In genomic region chr16:84647830-84648594, GRCh38 we compare ENCODE assay signal across 8 cellular contexts. TPM values are rescaled to one million over a fixed set of nuclear protein-coding genes. Genes with fewer than 3 reads are reported as not detected.
DNase-seq lines count a peak whose midpoint lies in the region; ATAC-seq, FAIRE-seq and TF ChIP-seq lines count a peak whose summit lies in the region.

KLHL36 (plus strand) TSS chr16:84648511; CDS start chr16:84650868, 2,357 bp downstream.

- peaks cover 23% of the 10 kb centered on the region; the same call in 2 of the 3 replicates for H3K4me1 ChIP-seq in A549

- CTCF ChIA-PET in A549 (lab: Yijun Ruan, JAX), result interaction anchor here (0.7 to 4.7 kb wide), 8 partner anchors 12 to 323 kb away, joined by 3 to 20 read pairs (median 4); no protein-coding TSS in a partner anchor

- peak; percentile 46 to 82 for DNase-seq in A549 (ENCODE audit: low read depth in 1 of 2, low spot score in 1 of 2)
- DNase-seq in RPMI7951 (ENCODE audit: low read depth), result peak; percentile 59
- peak; percentile 57 for DNase-seq in activated gamma-delta T cell treated with anti-CD3 and anti-CD28 coated beads, Interleukin-2, amount 50 U/mL, for 16 hours (ENCODE audit: low read depth)
- DNase-seq in globus pallidus (ENCODE audit: low spot score), result peak; percentile 48
- peak; percentile 45 for DNase-seq in occipital lobe (lab: John Stamatoyannopoulos, UW)

- H3K27ac ChIP-seq in A549, result peak within 1 kb of the TSS; percentile 90 to 99
- peak within 1 kb of the TSS; percentile 45 for H3K27ac ChIP-seq in temporal lobe (ENCODE audit: low read depth, low read length)

- FAIRE-seq in A549 (lab: Jason Lieb, UNC), result no peak

- no peak for TF ChIP-seq EP300 in A549 (IDR thresholded peaks at IDR 0.05)

- TF ChIP-seq CTCF in A549 (IDR thresholded peaks at IDR 0.05), result no peak

- POLR2A ChIA-PET in A549 (lab: Yijun Ruan, JAX), result interaction anchor here (1.3 kb wide), 1 partner anchor 15 kb away, joined by 5 read pairs; no protein-coding TSS in a partner anchor

- peak within 1 kb of the TSS; percentile 99 for H3K4me2 ChIP-seq in A549

- ATAC-seq in A549 (peak; percentile 82 to 91), GM18505 (IDR thresholded peaks at IDR 0.05; ENCODE audit: unreplicated experiment) (peak; percentile 75), HG02970 (IDR thresholded peaks at IDR 0.05; ENCODE audit: low FRiP score, unreplicated experiment) (peak; percentile 77)

- no peaks in the 10 kb centered on the region for H3K9me3 ChIP-seq in A549

- peak within 1 kb of the TSS; percentile 92 for H3K4me3 ChIP-seq in A549

- no peak for TF ChIP-seq RAD21 in A549 (conservative IDR thresholded peaks at IDR 0.05 in 1 of 2, IDR thresholded peaks at IDR 0.05 in 1 of 2)

- TF ChIP-seq POLR2A in A549 (IDR thresholded peaks at IDR 0.05; ENCODE audit: low read length) (no peak; the same call in 1 of the 2 replicates), GM18505 (IDR thresholded peaks at IDR 0.05; ENCODE audit: borderline replicate concordance, extremely low read depth, insufficient read depth, insufficient read length) (peak; percentile 68)

- 21% methylated on average over 22 of the region's 77 CpGs for WGBS in A549 (ENCODE audit: missing lambda C conversion rate)

TF ChIP-seq in A549, 52 proteins besides CTCF, POLR2A, EP300 and RAD21:
- peak in 1 of 2 experiments; percentile 63; a peak in 2 of 5 replicates for TF ChIP-seq JUN (IDR thresholded peaks at IDR 0.05)
- TF ChIP-seq MAX (IDR thresholded peaks at IDR 0.05), result peak; percentile 92
- no peak for TF ChIP-seq CBX2 (IDR thresholded peaks at IDR 0.05; ENCODE audit: borderline replicate concordance, low read depth)
- TF ChIP-seq E2F6 (IDR thresholded peaks at IDR 0.05; ENCODE audit: borderline replicate concordance, low read depth), result peak; percentile 95
- TF ChIP-seq ESRRA (IDR thresholded peaks at IDR 0.05; ENCODE audit: borderline replicate concordance, low read length), result no peak
- no peak for TF ChIP-seq USF2 (IDR thresholded peaks at IDR 0.05)
- no peak for TF ChIP-seq CHD2 (IDR thresholded peaks at IDR 0.05; ENCODE audit: low read length, partially characterized antibody)
- no peak for TF ChIP-seq KDM1A (IDR thresholded peaks at IDR 0.05; ENCODE audit: low read depth)
- TF ChIP-seq HDAC2 (IDR thresholded peaks at IDR 0.05), result 0 out of 2 replicates have a peak, but pooled peaks have one; percentile 27
- TF ChIP-seq GATA3 (IDR thresholded peaks at IDR 0.05; ENCODE audit: borderline replicate concordance), result no peak
- peak; percentile 56; the same call in 1 of the 2 replicates for TF ChIP-seq PHF8 (IDR thresholded peaks at IDR 0.05; ENCODE audit: borderline replicate concordance, low read depth)

RNA-seq across cellular contexts. Expression of gene KLHL36, which starts in this region (rescaled TPM):
- polyA plus RNA-seq in A549 (2011; rRNA removed) (21.0 and 22.3 TPM in 2 replicates), A549 (2017; fragmentation: RNase III; extraction: RNeasy Plus Mini Kit Qiagen cat#74134 plus additional on column Dnase treatment) (19.1 to 21.4 TPM (median 20.0 TPM) in 3 replicates)
- 27.9 and 38.4 TPM in 2 replicates for polyA plus RNA-seq in A549 (2012; cell fraction: cytosol; rRNA removed)
- polyA plus RNA-seq in A549 (2012; cell fraction: nucleus; rRNA removed), result 58.4 and 88.0 TPM in 2 replicates
- polyA minus RNA-seq in A549 (2011; rRNA and poly(A)+ RNA removed), result 35.3 and 35.8 TPM in 2 replicates
- total RNA-seq in RPMI7951 (2014; rRNA removed; shearing (Covaris generic)), result 28.4 and 39.2 TPM in 2 replicates
- total RNA-seq in occipital lobe (75.2 TPM), temporal lobe (47.0 TPM)

Comparison
In these comparisons a context has a peak if more than half of its experiments do, and no peak if none do; other contexts are left out.
1. Peak in every context shown above with its lines: DNase-seq, ATAC-seq, H3K4me3 ChIP-seq and H3K27ac ChIP-seq.